In the genomic region with DNA sequence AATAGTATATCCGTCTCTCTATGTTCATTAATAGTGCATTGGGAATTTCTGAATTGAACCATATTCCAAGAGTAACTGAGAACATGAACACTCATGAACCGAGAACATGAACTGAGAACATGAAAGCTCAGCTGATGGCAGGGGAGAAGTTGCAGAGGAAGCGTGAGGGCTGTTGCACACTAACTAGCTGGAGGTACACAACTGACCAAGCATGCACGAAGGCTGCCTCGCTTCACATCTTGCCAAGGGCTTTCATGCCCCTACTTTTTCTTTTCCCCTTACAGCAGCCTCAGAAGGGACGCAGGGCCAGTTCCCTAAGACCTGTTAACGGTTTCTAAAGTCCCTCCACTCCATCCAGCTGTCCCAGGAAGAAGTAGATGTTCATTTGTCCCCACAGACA, we compare ENCODE assay signal across 16 cellular contexts. TPM values are rescaled to one million over a fixed set of nuclear protein-coding genes. Genes with fewer than 3 reads are reported as not detected.
DNase-seq lines count a peak whose midpoint lies in the region; ATAC-seq and TF ChIP-seq lines count a peak whose summit lies in the region.
"Had no signal": no experiment of that assay in that cellular context is flagged by ENCODE, and none has a peak within 500 bp of the region (broad histone marks: within the 10 kb centered on the region; RNA-seq: fewer than 3 reads in every experiment).

No MANE protein-coding gene starts in this region.

- H3K4me3 Mint-ChIP-seq in CD8-positive, alpha-beta memory T cell, result no peak overlapping the region
- no peak overlapping the region for H3K4me3 Mint-ChIP-seq in immature natural killer cell
- H3K4me3 Mint-ChIP-seq in activated T-helper 1 cell treated with anti-CD3 and anti-CD28 coated beads, Interleukin-12 subunit alpha, Interleukin-12 subunit beta, Interleukin-2, Interleukin-4 antibody, amounts not matched to agents 30 ng/mL and 10 ng/mL and 1 ng/mL, durations not matched to agents 14 hours and 24 hours and 36 hours, result no peak overlapping the region
- H3K4me3 Mint-ChIP-seq: activated T-cell treated with anti-CD3 and anti-CD28 coated beads, Interleukin-2, amount 50 U/mL, for 72 hours had no signal

- H3K27ac ChIP-seq in CD8-positive, alpha-beta memory T cell (ENCODE audit: low read depth, low read length), result peak overlapping the region; percentile 73
- peak overlapping the region in 3 of 4 donors; percentile 56 to 65 (median 58) for H3K27ac ChIP-seq in sigmoid colon
- H3K27ac ChIP-seq: tibial artery had no signal

- no peak for DNase-seq in CD8-positive, alpha-beta memory T cell
- no peak for DNase-seq in immature natural killer cell
- DNase-seq in sigmoid colon, result no peak
- no peak for DNase-seq in activated T-helper 1 cell treated with anti-CD3 and anti-CD28 coated beads, Interleukin-12 subunit alpha, Interleukin-12 subunit beta, Interleukin-2, Interleukin-4 antibody, amounts not matched to agents 30 ng/mL and 10 ng/mL and 1 ng/mL, durations not matched to agents 14 hours and 24 hours and 36 hours (ENCODE audit: low spot score)
- no peak for DNase-seq in stimulated activated CD4-positive, alpha-beta T cell treated with anti-CD3 and anti-CD28 coated beads, Interleukin-2, amount 100 ng/mL, for 48 hours
- DNase-seq in left lobe of liver (ENCODE audit: low spot score), result no peak
- DNase-seq: activated T-cell treated with anti-CD3 and anti-CD28 coated beads, Interleukin-2, amount 50 U/mL, for 72 hours; H7; NCI-H1436 treated with DMSO at 0.1 percent for 48 hours; NCI-H446; psoas muscle; T1000; tibial artery had no signal

- H3K36me3 ChIP-seq in CD8-positive, alpha-beta memory T cell (ENCODE audit: insufficient read depth, low read length), result no peaks in the 10 kb centered on the region
- no peaks in the 10 kb centered on the region for H3K36me3 ChIP-seq in sigmoid colon
- H3K36me3 ChIP-seq: tibial artery had no signal

- intact Hi-C loops in sigmoid colon (cut with DNase I), result no loop called here
- intact Hi-C loops in activated T-helper 1 cell treated with anti-CD3 and anti-CD28 coated beads, Interleukin-12 subunit alpha, Interleukin-12 subunit beta, Interleukin-2, Interleukin-4 antibody, amounts not matched to agents 30 ng/mL and 10 ng/mL and 1 ng/mL, durations not matched to agents 14 hours and 24 hours and 36 hours (cut with micrococcal nuclease), result no loop called here

- H3K36me3 Mint-ChIP-seq in CD8-positive, alpha-beta memory T cell, result no peaks in the 10 kb centered on the region
- no peaks in the 10 kb centered on the region for H3K36me3 Mint-ChIP-seq in immature natural killer cell
- no peaks in the 10 kb centered on the region for H3K36me3 Mint-ChIP-seq in activated T-helper 1 cell treated with anti-CD3 and anti-CD28 coated beads, Interleukin-12 subunit alpha, Interleukin-12 subunit beta, Interleukin-2, Interleukin-4 antibody, amounts not matched to agents 30 ng/mL and 10 ng/mL and 1 ng/mL, durations not matched to agents 14 hours and 24 hours and 36 hours (ENCODE audit: low read depth)

- POLR2A ChIA-PET in CD8-positive, alpha-beta memory T cell (lab: Charles Lee), result no interaction called here

- no peaks in the 10 kb centered on the region for H3K4me1 ChIP-seq in CD8-positive, alpha-beta memory T cell (ENCODE audit: insufficient read depth, low read length)
- H3K4me1 ChIP-seq in sigmoid colon, result peaks cover 0 to 16% (median 13%) of the 10 kb centered on the region in 4 donors
- H3K4me1 ChIP-seq: psoas muscle had no signal

- H3K9me3 Mint-ChIP-seq in CD8-positive, alpha-beta memory T cell, result no peaks in the 10 kb centered on the region
- H3K9me3 Mint-ChIP-seq in immature natural killer cell, result no peaks in the 10 kb centered on the region
- no peaks in the 10 kb centered on the region for H3K9me3 Mint-ChIP-seq in activated T-helper 1 cell treated with anti-CD3 and anti-CD28 coated beads, Interleukin-12 subunit alpha, Interleukin-12 subunit beta, Interleukin-2, Interleukin-4 antibody, amounts not matched to agents 30 ng/mL and 10 ng/mL and 1 ng/mL, durations not matched to agents 14 hours and 24 hours and 36 hours
- H3K9me3 Mint-ChIP-seq: activated T-cell treated with anti-CD3 and anti-CD28 coated beads, Interleukin-2, amount 50 U/mL, for 72 hours had no signal

- H3K27me3 Mint-ChIP-seq in CD8-positive, alpha-beta memory T cell, result peaks cover 5 to 36% of the 10 kb centered on the region in 2 donors
- H3K27me3 Mint-ChIP-seq in immature natural killer cell (ENCODE audit: low read depth in 3 of 3), result peaks cover 0 to 3% (median 0%) of the 10 kb centered on the region in 3 donors
- H3K27me3 Mint-ChIP-seq in activated T-helper 1 cell treated with anti-CD3 and anti-CD28 coated beads, Interleukin-12 subunit alpha, Interleukin-12 subunit beta, Interleukin-2, Interleukin-4 antibody, amounts not matched to agents 30 ng/mL and 10 ng/mL and 1 ng/mL, durations not matched to agents 14 hours and 24 hours and 36 hours (ENCODE audit: insufficient read depth), result peaks cover 6% of the 10 kb centered on the region

- WGBS in sigmoid colon, 2 donors, result 69 to 83% methylated on average over 7 of the region's 7 CpGs

- CTCF ChIA-PET in CD8-positive, alpha-beta memory T cell (lab: Charles Lee), result no interaction called here

- H3K27me3 ChIP-seq in CD8-positive, alpha-beta memory T cell (ENCODE audit: insufficient read depth, low read length, poor library complexity, severe bottlenecking), result no peaks in the 10 kb centered on the region
- no peaks in the 10 kb centered on the region for H3K27me3 ChIP-seq in sigmoid colon

- no peak for TF ChIP-seq CTCF in sigmoid colon (IDR thresholded peaks at IDR 0.05)

- H3K4me1 Mint-ChIP-seq in CD8-positive, alpha-beta memory T cell, result no peaks in the 10 kb centered on the region
- H3K4me1 Mint-ChIP-seq in immature natural killer cell, result peaks cover 38 to 43% of the 10 kb centered on the region in 2 donors
- peaks cover 7% of the 10 kb centered on the region for H3K4me1 Mint-ChIP-seq in activated T-helper 1 cell treated with anti-CD3 and anti-CD28 coated beads, Interleukin-12 subunit alpha, Interleukin-12 subunit beta, Interleukin-2, Interleukin-4 antibody, amounts not matched to agents 30 ng/mL and 10 ng/mL and 1 ng/mL, durations not matched to agents 14 hours and 24 hours and 36 hours (ENCODE audit: low read depth)

- ATAC-seq in HG02870 (IDR thresholded peaks at IDR 0.05; ENCODE audit: unreplicated experiment) (peak; percentile 58), GM19328 (IDR thresholded peaks at IDR 0.05; ENCODE audit: unreplicated experiment) (no peak), left lobe of liver (no peak)
- ATAC-seq: activated T-cell treated with anti-CD3 and anti-CD28 coated beads, Interleukin-2, amount 50 U/mL, for 72 hours; psoas muscle had no signal

- H3K4me3 ChIP-seq in CD8-positive, alpha-beta memory T cell (ENCODE audit: low read length), result no peak overlapping the region
- H3K4me3 ChIP-seq in sigmoid colon, result no peak overlapping the region

- H3K27ac Mint-ChIP-seq in CD8-positive, alpha-beta memory T cell, result no peak overlapping the region
- peak overlapping the region in 5 of 6 donors; percentile 13 to 81 (median 51) for H3K27ac Mint-ChIP-seq in immature natural killer cell
- no peak overlapping the region for H3K27ac Mint-ChIP-seq in activated T-helper 1 cell treated with anti-CD3 and anti-CD28 coated beads, Interleukin-12 subunit alpha, Interleukin-12 subunit beta, Interleukin-2, Interleukin-4 antibody, amounts not matched to agents 30 ng/mL and 10 ng/mL and 1 ng/mL, durations not matched to agents 14 hours and 24 hours and 36 hours
- H3K27ac Mint-ChIP-seq: activated T-cell treated with anti-CD3 and anti-CD28 coated beads, Interleukin-2, amount 50 U/mL, for 72 hours had no signal

- no peak for TF ChIP-seq POLR2A in sigmoid colon (IDR thresholded peaks at IDR 0.05)

- no peak for TF ChIP-seq EP300 in sigmoid colon (IDR thresholded peaks at IDR 0.05)

- no peaks in the 10 kb centered on the region for H3K9me3 ChIP-seq in CD8-positive, alpha-beta memory T cell (ENCODE audit: low read length)
- no peaks in the 10 kb centered on the region for H3K9me3 ChIP-seq in sigmoid colon
- H3K9me3 ChIP-seq: psoas muscle, tibial artery had no signal

RNA-seq across cellular contexts. Expression of gene RNASE1, which starts 4.3 kb away (rescaled TPM):
- total RNA-seq in CD8-positive, alpha-beta memory T cell, result 1 to 10 TPM; 3.5 to 4.3 TPM
- polyA plus RNA-seq in CD8-positive, alpha-beta memory T cell, result not detected
- polyA plus RNA-seq in immature natural killer cell (under 1 TPM in 1 of 3 donors, not detected in 2; 0.49 TPM), sigmoid colon (100 to 1,000 TPM; 111 to 584 (median 192) TPM)
- total RNA-seq in sigmoid colon (100 to 1,000 TPM; 148 to 581 (median 428) TPM), left lobe of liver (21.4 TPM)
- total RNA-seq in activated T-helper 1 cell treated with anti-CD3 and anti-CD28 coated beads, Interleukin-12 subunit alpha, Interleukin-12 subunit beta, Interleukin-2, Interleukin-4 antibody, amounts not matched to agents 30 ng/mL and 10 ng/mL and 1 ng/mL, durations not matched to agents 14 hours and 24 hours and 36 hours, result not detected in 2 replicates
- total RNA-seq: activated T-cell treated with anti-CD3 and anti-CD28 coated beads, Interleukin-2, amount 50 U/mL, for 72 hours had no signal

RNA-seq across cellular contexts. Expression of gene RNASE6, which starts 17.2 kb away (rescaled TPM):
- under 1 TPM; 0.74 to 0.95 TPM for total RNA-seq in CD8-positive, alpha-beta memory T cell
- polyA plus RNA-seq in CD8-positive, alpha-beta memory T cell, result 9.8 TPM
- polyA plus RNA-seq in immature natural killer cell (10 to 100 TPM; 13.3 to 37.1 (median 17.8) TPM), sigmoid colon (10 to 100 TPM in 2 of 3 donors, 1 to 10 TPM in 1; 9.6 to 46.2 (median 45.9) TPM)
- total RNA-seq in sigmoid colon (10 to 100 TPM; 10.2 to 25.0 (median 19.2) TPM), left lobe of liver (1.6 TPM)
- total RNA-seq in activated T-helper 1 cell treated with anti-CD3 and anti-CD28 coated beads, Interleukin-12 subunit alpha, Interleukin-12 subunit beta, Interleukin-2, Interleukin-4 antibody, amounts not matched to agents 30 ng/mL and 10 ng/mL and 1 ng/mL, durations not matched to agents 14 hours and 24 hours and 36 hours, result 0.54 and 0.78 TPM in 2 replicates
- total RNA-seq: activated T-cell treated with anti-CD3 and anti-CD28 coated beads, Interleukin-2, amount 50 U/mL, for 72 hours had no signal

RNA-seq across cellular contexts. Expression of gene EDDM3B, which starts 30.1 kb away (rescaled TPM):
- total RNA-seq in CD8-positive, alpha-beta memory T cell, result not detected
- not detected for polyA plus RNA-seq in CD8-positive, alpha-beta memory T cell
- polyA plus RNA-seq in immature natural killer cell, result not detected
- not detected for total RNA-seq in sigmoid colon
- polyA plus RNA-seq in sigmoid colon, result not detected
- total RNA-seq in activated T-helper 1 cell treated with anti-CD3 and anti-CD28 coated beads, Interleukin-12 subunit alpha, Interleukin-12 subunit beta, Interleukin-2, Interleukin-4 antibody, amounts not matched to agents 30 ng/mL and 10 ng/mL and 1 ng/mL, durations not matched to agents 14 hours and 24 hours and 36 hours, result not detected in 2 replicates
- not detected for total RNA-seq in left lobe of liver
- total RNA-seq: activated T-cell treated with anti-CD3 and anti-CD28 coated beads, Interleukin-2, amount 50 U/mL, for 72 hours; cerebellum; H7; psoas muscle had no signal
- polyA plus RNA-seq: psoas muscle had no signal

RNA-seq across cellular contexts. Expression of gene EDDM3A, which starts 52.6 kb away (rescaled TPM):
- not detected for total RNA-seq in CD8-positive, alpha-beta memory T cell
- not detected for polyA plus RNA-seq in CD8-positive, alpha-beta memory T cell
- polyA plus RNA-seq in immature natural killer cell, result not detected
- not detected for total RNA-seq in sigmoid colon
- polyA plus RNA-seq in sigmoid colon, result not detected
- not detected in 2 replicates for total RNA-seq in activated T-helper 1 cell treated with anti-CD3 and anti-CD28 coated beads, Interleukin-12 subunit alpha, Interleukin-12 subunit beta, Interleukin-2, Interleukin-4 antibody, amounts not matched to agents 30 ng/mL and 10 ng/mL and 1 ng/mL, durations not matched to agents 14 hours and 24 hours and 36 hours
- total RNA-seq in left lobe of liver, result not detected
- total RNA-seq: activated T-cell treated with anti-CD3 and anti-CD28 coated beads, Interleukin-2, amount 50 U/mL, for 72 hours; cerebellum; H7; psoas muscle had no signal

Comparison
In these comparisons a context has a peak if more than half of its experiments do, and no peak if none do; other contexts are left out.
1. H3K27ac Mint-ChIP-seq: peak in immature natural killer cell (5 of 6); none in CD8-positive, alpha-beta memory T cell (0 of 8) and activated T-helper 1 cell treated with anti-CD3 and anti-CD28 coated beads, Interleukin-12 subunit alpha, Interleukin-12 subunit beta, Interleukin-2, Interleukin-4 antibody, amounts not matched to agents 30 ng/mL and 10 ng/mL and 1 ng/mL, durations not matched to agents 14 hours and 24 hours and 36 hours (single experiment).